ENCODE assay signal across 9 cellular contexts in genomic region chr5:95022967-95023695, GRCh38.
DNase-seq lines count a peak whose midpoint lies in the region; ATAC-seq lines count a peak whose summit lies in the region.
"Had no signal": no experiment of that assay in that cellular context is flagged by ENCODE, and none has a peak within 500 bp of the region (broad histone marks: within the 10 kb centered on the region; RNA-seq: fewer than 3 reads in every experiment).

No MANE protein-coding gene starts in this region.

- DNase-seq in NCI-H2107 treated with DMSO at 0.1 percent for 48 hours (lab: John Stamatoyannopoulos, UW; ENCODE audit: unreplicated experiment) (peak; percentile 2), NCI-H2107 (lab: John Stamatoyannopoulos, UW) (no peak), NOMO-1 (lab: John Stamatoyannopoulos, UW; ENCODE audit: unreplicated experiment in 2 of 2) (peak; percentile 45 to 73), posterior cingulate gyrus (peak in 7 of 10 donors; percentile 13 to 89 (median 27)), retina (no peak), activated gamma-delta T cell (lab: John Stamatoyannopoulos, UW) (no peak)
- no peak for DNase-seq in activated effector memory CD4-positive, alpha-beta T cell treated with anti-CD3 and anti-CD28 coated beads, Interleukin-2, amount 50 U/mL, for 16 hours
- DNase-seq: NCI-H345 had no signal

- peak; percentile 82 for ATAC-seq in HG02798 (IDR thresholded peaks at IDR 0.05; ENCODE audit: poor library complexity, unreplicated experiment)

- intact Hi-C loops in posterior cingulate gyrus (cut with DNase I), result no loop called here

Comparison
In these comparisons a context has a peak if more than half of its experiments do, and no peak if none do; other contexts are left out.
1. DNase-seq: peak in NCI-H2107 treated with DMSO at 0.1 percent for 48 hours (single experiment), NOMO-1 (2 of 2) and posterior cingulate gyrus (7 of 10); none in NCI-H2107 (single experiment), retina (single experiment), activated effector memory CD4-positive, alpha-beta T cell treated with anti-CD3 and anti-CD28 coated beads, Interleukin-2, amount 50 U/mL, for 16 hours (single experiment) and activated gamma-delta T cell (single experiment).